In genomic region chr14:24630087-24630871, GRCh38 we compare ENCODE assay signal across 21 cellular contexts. TPM values are rescaled to one million over a fixed set of nuclear protein-coding genes. Genes with fewer than 3 reads are reported as not detected.
DNase-seq lines count a peak whose midpoint lies in the region; ATAC-seq and FAIRE-seq lines count a peak whose summit lies in the region.
"Had no signal": no experiment of that assay in that cellular context is flagged by ENCODE, and none has a peak within 500 bp of the region (broad histone marks: within the 10 kb centered on the region; RNA-seq: fewer than 3 reads in every experiment).

No MANE protein-coding gene starts in this region.

- CTCF ChIA-PET in activated CD4-positive, alpha-beta memory T cell treated with anti-CD3 and anti-CD28 coated beads, Interleukin-2, amount 10 ng/mL, durations not matched to agents 7 days and 5 days (lab: Charles Lee) = interaction anchor here (0.9 kb wide), 1 partner anchor 25 kb away, joined by 3 read pairs; no protein-coding TSS in a partner anchor

- no peaks in the 10 kb centered on the region for H3K36me3 ChIP-seq in small intestine (ENCODE audit: control insufficient read depth in 2 of 2, insufficient read depth in 2 of 2, low read length in 2 of 2)
- H3K36me3 ChIP-seq: cardiac muscle cell, vagina had no signal

- H3K4me1 Mint-ChIP-seq in activated T-cell treated with anti-CD3 and anti-CD28 coated beads, Interleukin-2, amount 50 U/mL, for 4 hours (ENCODE audit: low read depth) = peaks cover 16% of the 10 kb centered on the region
- H3K4me1 Mint-ChIP-seq in activated CD4-positive, alpha-beta memory T cell treated with anti-CD3 and anti-CD28 coated beads, Interleukin-2, amount 10 ng/mL, durations not matched to agents 7 days and 5 days = peaks cover 50% of the 10 kb centered on the region
- peaks cover 61% of the 10 kb centered on the region for H3K4me1 Mint-ChIP-seq in activated naive CD8-positive, alpha-beta T cell treated with anti-CD3 and anti-CD28 coated beads, Interleukin-2, amount 10 ng/mL, durations not matched to agents 7 days and 5 days
- H3K4me1 Mint-ChIP-seq: GM23338 had no signal

- POLR2A ChIA-PET in activated CD4-positive, alpha-beta memory T cell treated with anti-CD3 and anti-CD28 coated beads, Interleukin-2, amount 10 ng/mL, durations not matched to agents 7 days and 5 days (lab: Charles Lee) = interaction anchor here (1.0 to 4.9 kb wide), 4 partner anchors 20 to 44 kb away, joined by 3 to 48 read pairs (median 3); no protein-coding TSS in a partner anchor
- POLR2A ChIA-PET in activated naive CD8-positive, alpha-beta T cell treated with anti-CD3 and anti-CD28 coated beads, Interleukin-2, amount 10 ng/mL, durations not matched to agents 7 days and 5 days (lab: Charles Lee) = interaction anchor here (1.1 to 1.9 kb wide), 4 partner anchors 15 to 43 kb away, joined by 3 to 7 read pairs (median 5); partner anchors contain the start of gene GZMH

- no peak overlapping the region for H3K27ac ChIP-seq in small intestine (ENCODE audit: low read depth in 1 of 2, low read length in 1 of 2)
- H3K27ac ChIP-seq: cardiac muscle cell, SK-N-MC, vagina had no signal

- H3K9me3 ChIP-seq in small intestine (ENCODE audit: control insufficient read depth, low read depth) = no peaks in the 10 kb centered on the region
- H3K9me3 ChIP-seq: vagina had no signal

- H3K36me3 Mint-ChIP-seq in activated T-cell treated with anti-CD3 and anti-CD28 coated beads, Interleukin-2, amount 50 U/mL, for 4 hours (ENCODE audit: insufficient read depth) = peaks cover 12% of the 10 kb centered on the region
- H3K36me3 Mint-ChIP-seq in activated CD4-positive, alpha-beta memory T cell treated with anti-CD3 and anti-CD28 coated beads, Interleukin-2, amount 10 ng/mL, durations not matched to agents 7 days and 5 days (ENCODE audit: low read depth) = peaks cover 50% of the 10 kb centered on the region
- peaks cover 45% of the 10 kb centered on the region for H3K36me3 Mint-ChIP-seq in activated naive CD8-positive, alpha-beta T cell treated with anti-CD3 and anti-CD28 coated beads, Interleukin-2, amount 10 ng/mL, durations not matched to agents 7 days and 5 days

- DNase-seq in activated T-cell treated with anti-CD3 and anti-CD28 coated beads, Interleukin-2, amount 50 U/mL, for 4 hours = no peak
- DNase-seq in activated T-cell treated with anti-CD3 and anti-CD28 coated beads for 4 hours (no peak), globus pallidus (ENCODE audit: low spot score) (no peak), small intestine (no peak)
- no peak for DNase-seq in activated CD4-positive, alpha-beta memory T cell treated with anti-CD3 and anti-CD28 coated beads, Interleukin-2, amount 10 ng/mL, durations not matched to agents 7 days and 5 days
- no peak for DNase-seq in activated naive CD8-positive, alpha-beta T cell treated with anti-CD3 and anti-CD28 coated beads, Interleukin-2, amount 10 ng/mL, durations not matched to agents 7 days and 5 days
- DNase-seq in stimulated activated CD8-positive, alpha-beta memory T cell treated with anti-CD3 and anti-CD28 coated beads, Interleukin-4, amount 100 ng/mL, for 48 hours = peak; percentile 79
- DNase-seq: C1 segment of cervical spinal cord; Kasumi-1; NCI-H1694 treated with DMSO at 0.1 percent for 48 hours; NCI-H526 treated with DMSO at 0.1 percent for 48 hours; occipital lobe; stimulated activated CD4-positive, alpha-beta T cell treated with anti-CD3 and anti-CD28 coated beads, Interleukin-12 subunit alpha, Interleukin-12 subunit beta, amount 100 ng/mL, for 4 hours; T1000 had no signal

- FAIRE-seq in small intestine (lab: Jason Lieb, UNC) = no peak

- H3K9me3 Mint-ChIP-seq in activated T-cell treated with anti-CD3 and anti-CD28 coated beads, Interleukin-2, amount 50 U/mL, for 4 hours = no peaks in the 10 kb centered on the region
- H3K9me3 Mint-ChIP-seq in activated CD4-positive, alpha-beta memory T cell treated with anti-CD3 and anti-CD28 coated beads, Interleukin-2, amount 10 ng/mL, durations not matched to agents 7 days and 5 days = no peaks in the 10 kb centered on the region
- H3K9me3 Mint-ChIP-seq in activated naive CD8-positive, alpha-beta T cell treated with anti-CD3 and anti-CD28 coated beads, Interleukin-2, amount 10 ng/mL, durations not matched to agents 7 days and 5 days = peaks cover 3% of the 10 kb centered on the region

- H3K27ac Mint-ChIP-seq in activated CD4-positive, alpha-beta memory T cell treated with anti-CD3 and anti-CD28 coated beads, Interleukin-2, amount 10 ng/mL, durations not matched to agents 7 days and 5 days = peak overlapping the region; percentile 47
- peak overlapping the region; percentile 57 for H3K27ac Mint-ChIP-seq in activated naive CD8-positive, alpha-beta T cell treated with anti-CD3 and anti-CD28 coated beads, Interleukin-2, amount 10 ng/mL, durations not matched to agents 7 days and 5 days
- H3K27ac Mint-ChIP-seq: GM23338 had no signal

- H3K4me3 ChIP-seq in small intestine (ENCODE audit: low read depth in 1 of 2, low read length in 2 of 2) = no peak overlapping the region
- H3K4me3 ChIP-seq: cardiac muscle cell, GM23338, SK-N-MC, vagina had no signal

- peak overlapping the region; percentile 84 for H3K4me3 Mint-ChIP-seq in activated T-cell treated with anti-CD3 and anti-CD28 coated beads, Interleukin-2, amount 50 U/mL, for 4 hours
- H3K4me3 Mint-ChIP-seq in activated CD4-positive, alpha-beta memory T cell treated with anti-CD3 and anti-CD28 coated beads, Interleukin-2, amount 10 ng/mL, durations not matched to agents 7 days and 5 days = peak overlapping the region; percentile 39
- peak overlapping the region; percentile 91 for H3K4me3 Mint-ChIP-seq in activated naive CD8-positive, alpha-beta T cell treated with anti-CD3 and anti-CD28 coated beads, Interleukin-2, amount 10 ng/mL, durations not matched to agents 7 days and 5 days
- H3K4me3 Mint-ChIP-seq: GM23338 had no signal

- no peaks in the 10 kb centered on the region for H3K27me3 Mint-ChIP-seq in activated T-cell treated with anti-CD3 and anti-CD28 coated beads, Interleukin-2, amount 50 U/mL, for 4 hours (ENCODE audit: low read depth)
- peaks cover 2% of the 10 kb centered on the region for H3K27me3 Mint-ChIP-seq in activated CD4-positive, alpha-beta memory T cell treated with anti-CD3 and anti-CD28 coated beads, Interleukin-2, amount 10 ng/mL, durations not matched to agents 7 days and 5 days
- H3K27me3 Mint-ChIP-seq in activated naive CD8-positive, alpha-beta T cell treated with anti-CD3 and anti-CD28 coated beads, Interleukin-2, amount 10 ng/mL, durations not matched to agents 7 days and 5 days = no peaks in the 10 kb centered on the region

- no peak for ATAC-seq in activated T-cell treated with anti-CD3 and anti-CD28 coated beads, Interleukin-2, amount 50 U/mL, for 4 hours
- ATAC-seq in activated naive CD8-positive, alpha-beta T cell treated with anti-CD3 and anti-CD28 coated beads, Interleukin-2, amount 10 ng/mL, durations not matched to agents 7 days and 5 days (ENCODE audit: low read depth) = no peak
- no peak for ATAC-seq in HG03095 (IDR thresholded peaks at IDR 0.05; ENCODE audit: unreplicated experiment)
- ATAC-seq: GM23338 had no signal

- H3K27me3 ChIP-seq in small intestine (ENCODE audit: control insufficient read depth in 2 of 2, insufficient read depth in 2 of 2, low read length in 2 of 2) = no peaks in the 10 kb centered on the region
- H3K27me3 ChIP-seq: cardiac muscle cell, vagina had no signal

- 84 to 100% (median 86%) methylated on average over 3 of the region's 3 CpGs for WGBS in small intestine, 3 donors

- H3K4me1 ChIP-seq in small intestine (ENCODE audit: control insufficient read depth in 2 of 2, insufficient read depth in 1 of 2, low read depth in 1 of 2, low read length in 1 of 2) = no peaks in the 10 kb centered on the region

RNA-seq across cellular contexts. Expression of gene GZMB, which starts 3.7 kb away (rescaled TPM):
- 1,000 to 10,000 TPM; 1,078 to 3,056 (median 1,179) TPM for total RNA-seq in activated T-cell treated with anti-CD3 and anti-CD28 coated beads, Interleukin-2, amount 50 U/mL, for 4 hours
- total RNA-seq in activated CD4-positive, alpha-beta memory T cell treated with anti-CD3 and anti-CD28 coated beads, Interleukin-2, amount 10 ng/mL, durations not matched to agents 7 days and 5 days = 100 to 1,000 TPM; 682 to 685 TPM
- total RNA-seq in activated naive CD8-positive, alpha-beta T cell treated with anti-CD3 and anti-CD28 coated beads, Interleukin-2, amount 10 ng/mL, durations not matched to agents 7 days and 5 days = 100 to 1,000 TPM; 195 to 217 TPM
- polyA plus RNA-seq in small intestine = 1 to 10 TPM in 2 of 3 donors, not detected in 1; 1.6 to 1.7 TPM
- total RNA-seq: cardiac muscle cell, GM23338, occipital lobe, temporal lobe had no signal
- polyA plus RNA-seq: AG04450, cardiac muscle cell, GM23338 had no signal

RNA-seq across cellular contexts. Expression of gene GZMH, which starts 20.8 kb away (rescaled TPM):
- total RNA-seq in activated T-cell treated with anti-CD3 and anti-CD28 coated beads, Interleukin-2, amount 50 U/mL, for 4 hours = 100 to 1,000 TPM in 1 of 3 donors, 10 to 100 TPM in 2; 34.7 to 116 (median 58.8) TPM
- total RNA-seq in activated CD4-positive, alpha-beta memory T cell treated with anti-CD3 and anti-CD28 coated beads, Interleukin-2, amount 10 ng/mL, durations not matched to agents 7 days and 5 days = 10 to 100 TPM; 10.7 to 11.0 TPM
- total RNA-seq in activated naive CD8-positive, alpha-beta T cell treated with anti-CD3 and anti-CD28 coated beads, Interleukin-2, amount 10 ng/mL, durations not matched to agents 7 days and 5 days = 1 to 10 TPM; 4.9 to 5.7 TPM
- polyA plus RNA-seq in small intestine = under 1 TPM in 1 of 3 donors, not detected in 2; 0.51 TPM
- total RNA-seq: cardiac muscle cell, GM23338, occipital lobe, temporal lobe, vagina had no signal
- polyA plus RNA-seq: AG04450, cardiac muscle cell, GM23338 had no signal

RNA-seq across cellular contexts. Expression of gene CTSG, which starts 54.2 kb away (rescaled TPM):
- total RNA-seq in activated T-cell treated with anti-CD3 and anti-CD28 coated beads, Interleukin-2, amount 50 U/mL, for 4 hours = not detected
- total RNA-seq in activated CD4-positive, alpha-beta memory T cell treated with anti-CD3 and anti-CD28 coated beads, Interleukin-2, amount 10 ng/mL, durations not matched to agents 7 days and 5 days = 1 to 10 TPM in 1 of 2 experiments, under 1 TPM in 1; 0.93 to 1.1 TPM
- not detected for total RNA-seq in activated naive CD8-positive, alpha-beta T cell treated with anti-CD3 and anti-CD28 coated beads, Interleukin-2, amount 10 ng/mL, durations not matched to agents 7 days and 5 days
- 1 to 10 TPM in 1 of 3 donors, not detected in 2; 2.6 TPM for polyA plus RNA-seq in small intestine
- total RNA-seq: cardiac muscle cell, GM23338, occipital lobe had no signal
- polyA plus RNA-seq: AG04450, cardiac muscle cell, GM23338 had no signal

Comparison
In these comparisons a context has a peak if more than half of its experiments do, and no peak if none do; other contexts are left out.
1. H3K4me3 Mint-ChIP-seq: peak in every context shown above with its lines; median percentile 91 in activated naive CD8-positive, alpha-beta T cell treated with anti-CD3 and anti-CD28 coated beads, Interleukin-2, amount 10 ng/mL, durations not matched to agents 7 days and 5 days; 84 in activated T-cell treated with anti-CD3 and anti-CD28 coated beads, Interleukin-2, amount 50 U/mL, for 4 hours; 39 in activated CD4-positive, alpha-beta memory T cell treated with anti-CD3 and anti-CD28 coated beads, Interleukin-2, amount 10 ng/mL, durations not matched to agents 7 days and 5 days.